ENCODE assay signal across 9 cellular contexts in genomic region chr19:1417145-1417544, GRCh38. TPM values are rescaled to one million over a fixed set of nuclear protein-coding genes. Genes with fewer than 3 reads are reported as not detected.
DNase-seq lines count a peak whose midpoint lies in the region; ATAC-seq and TF ChIP-seq lines count a peak whose summit lies in the region.
"Had no signal": no experiment of that assay in that cellular context is flagged by ENCODE, and none has a peak within 500 bp of the region (broad histone marks: within the 10 kb centered on the region; RNA-seq: fewer than 3 reads in every experiment).

No MANE protein-coding gene starts in this region.

- no peaks in the 10 kb centered on the region for H3K27me3 Mint-ChIP-seq in activated T-helper 17 cell treated with anti-CD3 and anti-CD28 coated beads, Interleukin-2, amount 50 U/mL, for 72 hours

- ATAC-seq in activated T-helper 17 cell treated with anti-CD3 and anti-CD28 coated beads, Interleukin-2, amount 50 U/mL, for 72 hours (replicated peaks): no peak
- ATAC-seq in gastroesophageal sphincter: no peak

- H3K9me3 ChIP-seq in spleen: no peaks in the 10 kb centered on the region
- no peaks in the 10 kb centered on the region for H3K9me3 ChIP-seq in gastroesophageal sphincter

- peaks cover 16% of the 10 kb centered on the region for H3K4me1 Mint-ChIP-seq in activated T-helper 17 cell treated with anti-CD3 and anti-CD28 coated beads, Interleukin-2, amount 50 U/mL, for 72 hours

- 77 to 93% (median 85%) methylated on average over 21 of the region's 21 CpGs for WGBS in spleen, 5 donors
- WGBS in gastroesophageal sphincter (ENCODE audit: low coverage in 1 of 2), 2 donors: 70% methylated on average over 2 of the region's 21 CpGs; no CpG with 5 or more reads in 1 of the 2 donors

- H3K4me3 ChIP-seq in fibroblast of villous mesenchyme (ENCODE audit: low read depth, low read length): no peak overlapping the region
- no peak overlapping the region for H3K4me3 ChIP-seq in spleen
- H3K4me3 ChIP-seq in gastroesophageal sphincter: no peak overlapping the region

- no peak overlapping the region for H3K27ac Mint-ChIP-seq in activated T-helper 17 cell treated with anti-CD3 and anti-CD28 coated beads, Interleukin-2, amount 50 U/mL, for 72 hours

- H3K27me3 ChIP-seq in spleen (replicated peaks in 1 of 7): no peaks in the 10 kb centered on the region
- H3K27me3 ChIP-seq in gastroesophageal sphincter: no peaks in the 10 kb centered on the region

- no peak for TF ChIP-seq POLR2A in spleen (IDR thresholded peaks at IDR 0.05)
- no peak for TF ChIP-seq POLR2A in gastroesophageal sphincter (IDR thresholded peaks at IDR 0.05)

- no peak for TF ChIP-seq EP300 in gastroesophageal sphincter (IDR thresholded peaks at IDR 0.05)

- H3K4me1 ChIP-seq in spleen (peaks cover 38 to 86% (median 64%) of the 10 kb centered on the region in 6 donors), gastroesophageal sphincter (peaks cover 0 to 75% (median 43%) of the 10 kb centered on the region in 3 donors)

- peak overlapping the region in 6 of 8 donors; percentile 26 to 98 (median 94) for H3K27ac ChIP-seq in spleen
- peak overlapping the region in 2 of 4 donors; percentile 74 to 78 for H3K27ac ChIP-seq in gastroesophageal sphincter

- TF ChIP-seq CTCF in fibroblast of villous mesenchyme (IDR thresholded peaks at IDR 0.05; ENCODE audit: insufficient read depth, low read depth, low read length) (no peak), spleen (IDR thresholded peaks at IDR 0.05 in 8 of 11, conservative IDR thresholded peaks at IDR 0.05 in 3 of 11) (no peak), gastroesophageal sphincter (IDR thresholded peaks at IDR 0.05) (no peak)

- no peaks in the 10 kb centered on the region for H3K9me3 Mint-ChIP-seq in activated T-helper 17 cell treated with anti-CD3 and anti-CD28 coated beads, Interleukin-2, amount 50 U/mL, for 72 hours

- peak; percentile 56 for DNase-seq in fibroblast of villous mesenchyme (ENCODE audit: low read depth)
- DNase-seq in spleen: no peak
- no peak for DNase-seq in A172 (ENCODE audit: low spot score)
- no peak for DNase-seq in DMS53 treated with DMSO at 0.1 percent for 48 hours (lab: John Stamatoyannopoulos, UW; ENCODE audit: unreplicated experiment)
- DNase-seq: activated CD4-positive, alpha-beta T cell treated with anti-CD3 and anti-CD28 coated beads for 4 hours; central memory CD4-positive, alpha-beta T cell had no signal

- peaks cover 89% of the 10 kb centered on the region for H3K36me3 Mint-ChIP-seq in activated T-helper 17 cell treated with anti-CD3 and anti-CD28 coated beads, Interleukin-2, amount 50 U/mL, for 72 hours (ENCODE audit: low read depth)

- intact Hi-C loops in spleen (cut with DNase I; ENCODE audit: low total_unique reads): no loop called here

- H3K36me3 ChIP-seq in spleen (peaks cover 0 to 92% (median 52%) of the 10 kb centered on the region in 6 donors), gastroesophageal sphincter (peaks cover 0 to 50% of the 10 kb centered on the region in 2 donors)

- H3K4me3 Mint-ChIP-seq in activated T-helper 17 cell treated with anti-CD3 and anti-CD28 coated beads, Interleukin-2, amount 50 U/mL, for 72 hours: peak overlapping the region; percentile 5

RNA-seq across cellular contexts. Expression of gene DAZAP1, which starts 9.8 kb away (rescaled TPM):
- 100 to 1,000 TPM; 161 to 271 TPM for total RNA-seq in activated T-helper 17 cell treated with anti-CD3 and anti-CD28 coated beads, Interleukin-2, amount 50 U/mL, for 72 hours
- 54.4 and 61.7 TPM in 2 replicates for total RNA-seq in fibroblast of villous mesenchyme
- total RNA-seq in spleen: 100 to 1,000 TPM in 3 of 7 donors, 10 to 100 TPM in 4; 43.8 to 137 (median 94.6) TPM
- 100 to 1,000 TPM in 2 of 3 donors, 10 to 100 TPM in 1; 80.0 to 133 (median 106) TPM for polyA plus RNA-seq in spleen
- 84.8 and 110 TPM in 2 replicates for total RNA-seq in A172 (2014; rRNA removed; shearing (Covaris generic))
- 10 to 100 TPM; 45.3 to 75.4 (median 64.0) TPM for total RNA-seq in gastroesophageal sphincter

RNA-seq across cellular contexts. Expression of gene GAMT, which starts 15.8 kb away (rescaled TPM):
- 10 to 100 TPM in 1 of 2 donors, 1 to 10 TPM in 1; 4.9 to 11.2 TPM for total RNA-seq in activated T-helper 17 cell treated with anti-CD3 and anti-CD28 coated beads, Interleukin-2, amount 50 U/mL, for 72 hours
- total RNA-seq in fibroblast of villous mesenchyme (23.3 and 29.6 TPM in 2 replicates), spleen (10 to 100 TPM in 4 of 7 donors, 1 to 10 TPM in 3; 7.1 to 14.5 (median 11.2) TPM), gastroesophageal sphincter (10 to 100 TPM; 10.4 to 14.7 (median 10.9) TPM)
- polyA plus RNA-seq in spleen: 10 to 100 TPM; 15.2 to 20.4 (median 18.2) TPM
- total RNA-seq in A172 (2014; rRNA removed; shearing (Covaris generic)): 101 and 117 TPM in 2 replicates

RNA-seq across cellular contexts. Expression of gene RPS15, which starts 21.1 kb away (rescaled TPM):
- total RNA-seq in activated T-helper 17 cell treated with anti-CD3 and anti-CD28 coated beads, Interleukin-2, amount 50 U/mL, for 72 hours: 1,000 to 10,000 TPM; 1,611 to 1,688 TPM
- total RNA-seq in fibroblast of villous mesenchyme: 346 and 444 TPM in 2 replicates
- 1,000 to 10,000 TPM in 6 of 7 donors, 100 to 1,000 TPM in 1; 932 to 4,344 (median 1,309) TPM for total RNA-seq in spleen
- polyA plus RNA-seq in spleen: 1,000 to 10,000 TPM; 4,275 to 5,849 (median 5,793) TPM
- total RNA-seq in A172 (2014; rRNA removed; shearing (Covaris generic)): 2,554 and 2,923 TPM in 2 replicates
- 1,000 to 10,000 TPM; 1,291 to 3,466 (median 2,344) TPM for total RNA-seq in gastroesophageal sphincter

RNA-seq across cellular contexts. Expression of gene APC2, which starts 32.8 kb away (rescaled TPM):
- total RNA-seq in activated T-helper 17 cell treated with anti-CD3 and anti-CD28 coated beads, Interleukin-2, amount 50 U/mL, for 72 hours: under 1 TPM; 0.04 to 0.21 TPM
- 0.32 and 0.43 TPM in 2 replicates for total RNA-seq in fibroblast of villous mesenchyme
- total RNA-seq in spleen: under 1 TPM; 0.07 to 0.56 (median 0.20) TPM
- polyA plus RNA-seq in spleen: under 1 TPM; 0.02 to 0.29 (median 0.02) TPM
- total RNA-seq in A172 (2014; rRNA removed; shearing (Covaris generic)): 0.79 and 5.5 TPM in 2 replicates
- total RNA-seq in gastroesophageal sphincter: 1 to 10 TPM in 1 of 4 donors, under 1 TPM in 3; 0.02 to 1.2 (median 0.35) TPM
- total RNA-seq: kidney epithelial cell had no signal

RNA-seq across cellular contexts. Expression of gene NDUFS7, which starts 33.4 kb away (rescaled TPM):
- 10 to 100 TPM; 51.5 to 87.9 TPM for total RNA-seq in activated T-helper 17 cell treated with anti-CD3 and anti-CD28 coated beads, Interleukin-2, amount 50 U/mL, for 72 hours
- 33.7 and 61.2 TPM in 2 replicates for total RNA-seq in fibroblast of villous mesenchyme
- 100 to 1,000 TPM in 1 of 7 donors, 10 to 100 TPM in 6; 64.0 to 133 (median 85.2) TPM for total RNA-seq in spleen
- 100 to 1,000 TPM in 1 of 3 donors, 10 to 100 TPM in 2; 75.5 to 106 (median 78.0) TPM for polyA plus RNA-seq in spleen
- 169 and 186 TPM in 2 replicates for total RNA-seq in A172 (2014; rRNA removed; shearing (Covaris generic))
- 100 to 1,000 TPM in 1 of 4 donors, 10 to 100 TPM in 3; 77.7 to 106 (median 86.1) TPM for total RNA-seq in gastroesophageal sphincter
